ENCODE assay signal across 12 cellular contexts in genomic region chr10:122116331-122116730, GRCh38.
DNase-seq lines count a peak whose midpoint lies in the region; ATAC-seq and TF ChIP-seq lines count a peak whose summit lies in the region.
"Had no signal": no experiment of that assay in that cellular context is flagged by ENCODE, and none has a peak within 500 bp of the region (broad histone marks: within the 10 kb centered on the region; RNA-seq: fewer than 3 reads in every experiment).

No MANE protein-coding gene starts in this region.

- ATAC-seq in heart left ventricle, result no peak
- ATAC-seq in left cardiac atrium, result no peak
- no peak for ATAC-seq in upper lobe of left lung (ENCODE audit: low FRiP score in 2 of 2)
- no peak for ATAC-seq in GM21381 (IDR thresholded peaks at IDR 0.05; ENCODE audit: unreplicated experiment)
- no peak for ATAC-seq in HG03354 (IDR thresholded peaks at IDR 0.05; ENCODE audit: poor library complexity, severe bottlenecking, unreplicated experiment)

- H3K4me3 ChIP-seq in heart left ventricle, result no peak overlapping the region
- no peak overlapping the region for H3K4me3 ChIP-seq in astrocyte of the spinal cord (ENCODE audit: low read depth, low read length)
- H3K4me3 ChIP-seq in hepatocyte, result no peak overlapping the region
- no peak overlapping the region for H3K4me3 ChIP-seq in upper lobe of left lung
- H3K4me3 ChIP-seq: colonic mucosa had no signal

- H3K27me3 ChIP-seq in heart left ventricle (peaks cover 0 to 16% (median 0%) of the 10 kb centered on the region in 9 donors), hepatocyte (no peaks in the 10 kb centered on the region), upper lobe of left lung (peaks cover 0 to 9% (median 0%) of the 10 kb centered on the region in 4 donors)
- H3K27me3 ChIP-seq: colonic mucosa had no signal

- TF ChIP-seq POLR2A in heart left ventricle (IDR thresholded peaks at IDR 0.05) (no peak), upper lobe of left lung (IDR thresholded peaks at IDR 0.05) (no peak)

- no peaks in the 10 kb centered on the region for H3K9me3 ChIP-seq in heart left ventricle
- H3K9me3 ChIP-seq in hepatocyte (ENCODE audit: low read depth), result no peaks in the 10 kb centered on the region
- no peaks in the 10 kb centered on the region for H3K9me3 ChIP-seq in upper lobe of left lung
- H3K9me3 ChIP-seq: colonic mucosa had no signal

- DNase-seq in heart left ventricle (peak in 1 of 5 donors; percentile 51), left cardiac atrium (no peak), astrocyte of the spinal cord (ENCODE audit: low read depth, low spot score) (peak; percentile 72), hepatocyte (ENCODE audit: low spot score) (peak; percentile 55), upper lobe of left lung (no peak), HPDE6-E6E7 (ENCODE audit: extremely low spot score) (no peak)
- DNase-seq: activated CD4-positive, alpha-beta T cell treated with anti-CD3 and anti-CD28 coated beads, Interleukin-2, amount 10 ng/mL, durations not matched to agents 24 days and 14 days; colonic mucosa; mesendoderm; T-helper 1 cell had no signal

- H3K4me2 ChIP-seq in hepatocyte, result peak overlapping the region; percentile 14

- no peak overlapping the region for H2AFZ ChIP-seq in hepatocyte

- intact Hi-C loops in heart left ventricle (cut with DNase I), result loop anchor here in 1 of 10 donors (10.0 kb wide), 1 partner anchor 142 kb away; the partner anchor contains the start of gene NSMCE4A
- intact Hi-C loops in left cardiac atrium (cut with DNase I), result loop anchor here in 1 of 2 donors (10.0 kb wide), 1 partner anchor 62 kb away; no protein-coding TSS in a partner anchor

- H4K20me1 ChIP-seq in hepatocyte (ENCODE audit: insufficient read depth, poor library complexity, severe bottlenecking), result peaks cover 8% of the 10 kb centered on the region

- TF ChIP-seq CTCF in heart left ventricle (IDR thresholded peaks at IDR 0.05) (no peak), astrocyte of the spinal cord (IDR thresholded peaks at IDR 0.05; ENCODE audit: low read depth, low read length) (no peak), hepatocyte (IDR thresholded peaks at IDR 0.05; ENCODE audit: poor library complexity) (no peak), upper lobe of left lung (IDR thresholded peaks at IDR 0.05) (no peak)

- H3K27ac ChIP-seq in heart left ventricle (peak overlapping the region; percentile 21 to 100 (median 99)), hepatocyte (peak overlapping the region; percentile 71), upper lobe of left lung (peak overlapping the region; percentile 40 to 100 (median 96))
- H3K27ac ChIP-seq: colonic mucosa had no signal

- H3K36me3 ChIP-seq in heart left ventricle, result peaks cover 0 to 14% (median 0%) of the 10 kb centered on the region in 9 donors
- H3K36me3 ChIP-seq in hepatocyte (replicated peaks; ENCODE audit: insufficient read depth, low read depth), result no peaks in the 10 kb centered on the region
- no peaks in the 10 kb centered on the region for H3K36me3 ChIP-seq in upper lobe of left lung
- H3K36me3 ChIP-seq: colonic mucosa had no signal

- no peaks in the 10 kb centered on the region for H3K9me2 ChIP-seq in hepatocyte (replicated peaks; ENCODE audit: insufficient read depth)

- 37 to 47% (median 39%) methylated on average over 5 of the region's 5 CpGs for WGBS in heart left ventricle, 4 donors
- 49% methylated on average over 5 of the region's 5 CpGs for WGBS in hepatocyte (ENCODE audit: low lambda C conversion rate, missing lambda C conversion rate)
- 43 to 57% methylated on average over 5 of the region's 5 CpGs for WGBS in upper lobe of left lung, 2 donors

- peaks cover 73% of the 10 kb centered on the region for H3K79me2 ChIP-seq in hepatocyte

- in situ Hi-C loops in astrocyte of the spinal cord (cut with HindIII; ENCODE audit: low sequenced_read_pairs), result no loop called here

- TF ChIP-seq EP300 in upper lobe of left lung (IDR thresholded peaks at IDR 0.05), result no peak

- H3K4me1 ChIP-seq in heart left ventricle (peaks cover 4 to 93% (median 58%) of the 10 kb centered on the region in 12 donors), hepatocyte (ENCODE audit: insufficient read depth) (peaks cover 17% of the 10 kb centered on the region), upper lobe of left lung (peaks cover 22 to 52% (median 43%) of the 10 kb centered on the region in 4 donors)
- H3K4me1 ChIP-seq: colonic mucosa had no signal

Comparison
In these comparisons a context has a peak if more than half of its experiments do, and no peak if none do; other contexts are left out.
1. DNase-seq: peak in astrocyte of the spinal cord (single experiment) and hepatocyte (single experiment); none in left cardiac atrium (single experiment), upper lobe of left lung (0 of 2) and HPDE6-E6E7 (single experiment).
2. Peak in every context shown above with its lines, with median percentiles within 50 percentile points of each other: H3K27ac ChIP-seq.